Comparison of ENCODE assay signal across 11 cellular contexts in the genomic region with DNA sequence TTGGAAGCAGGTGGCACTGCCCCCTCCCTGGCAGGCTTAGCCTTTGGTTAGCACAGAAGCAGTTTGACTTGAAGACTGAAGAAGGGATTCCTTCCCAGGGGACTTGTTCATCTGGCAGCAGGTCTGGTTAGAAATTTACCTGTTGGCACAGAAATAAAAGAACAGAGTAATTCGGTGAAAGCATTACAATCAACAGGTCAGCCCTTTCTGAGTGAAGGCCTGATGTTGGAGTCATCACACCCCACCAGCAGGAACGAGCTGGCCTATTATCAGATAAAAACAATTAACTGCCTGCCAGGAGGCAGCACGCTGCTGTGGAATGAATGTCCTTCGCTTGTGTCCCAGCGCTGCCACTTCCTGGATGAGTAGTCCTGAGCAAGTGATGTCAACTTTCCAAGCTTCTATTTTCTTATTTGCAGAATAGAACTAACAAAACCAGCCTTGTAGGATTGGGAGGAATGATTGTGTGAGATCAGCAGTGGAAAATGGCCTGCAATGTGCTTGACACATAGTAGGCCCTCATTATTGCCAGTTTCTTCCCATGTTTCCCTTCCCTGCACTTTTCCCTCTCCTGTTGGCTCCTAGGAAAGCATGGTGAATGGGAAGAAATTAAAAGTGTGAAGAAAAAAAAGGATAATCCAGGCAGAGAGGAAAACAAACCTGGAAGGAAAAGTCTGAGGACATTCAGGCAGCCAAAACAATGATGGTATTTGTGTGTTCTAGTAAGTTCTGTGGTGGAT. TPM values are rescaled to one million over a fixed set of nuclear protein-coding genes. Genes with fewer than 3 reads are reported as not detected.
A peak's percentile ranks its signal among the peaks of the same experiment; 100 is the strongest.
DNase-seq lines count a peak whose midpoint lies in the region; ATAC-seq and TF ChIP-seq lines count a peak whose summit lies in the region.
"Had no signal": no experiment of that assay in that cellular context is flagged by ENCODE, and none has a peak within 500 bp of the region (broad histone marks: within the 10 kb centered on the region; RNA-seq: fewer than 3 reads in every experiment).

No MANE protein-coding gene starts in this region.

- no peaks in the 10 kb centered on the region for H3K27me3 Mint-ChIP-seq in activated CD4-positive, alpha-beta memory T cell treated with anti-CD3 and anti-CD28 coated beads for 36 hours
- peaks cover 4% of the 10 kb centered on the region for H3K27me3 Mint-ChIP-seq in activated CD4-positive, alpha-beta memory T cell treated with anti-CD3 and anti-CD28 coated beads, Interleukin-2, amount 10 ng/mL, durations not matched to agents 7 days and 5 days
- H3K27me3 Mint-ChIP-seq: central memory CD8-positive, alpha-beta T cell had no signal

- DNase-seq in activated CD4-positive, alpha-beta memory T cell treated with anti-CD3 and anti-CD28 coated beads for 36 hours: peak; percentile 23
- DNase-seq in activated CD4-positive, alpha-beta memory T cell treated with anti-CD3 and anti-CD28 coated beads, Interleukin-2, amount 10 ng/mL, durations not matched to agents 7 days and 5 days: no peak
- DNase-seq in RWPE2 (ENCODE audit: low spot score) (no peak), fibroblast of mammary gland (ENCODE audit: low read depth) (peak; percentile 9), transverse colon (peak; percentile 39), ovary (no peak)
- no peak for DNase-seq in activated T-cell treated with anti-CD3 and anti-CD28 coated beads, Interleukin-2, amount 50 U/mL, for 1 hour
- DNase-seq in activated CD8-positive, alpha-beta memory T cell treated with anti-CD3 and anti-CD28 coated beads for 24 hours: no peak
- DNase-seq: natural killer cell, NCI-H1048 had no signal

- no peak overlapping the region for H3K27ac Mint-ChIP-seq in activated CD4-positive, alpha-beta memory T cell treated with anti-CD3 and anti-CD28 coated beads for 36 hours
- H3K27ac Mint-ChIP-seq in activated CD4-positive, alpha-beta memory T cell treated with anti-CD3 and anti-CD28 coated beads, Interleukin-2, amount 10 ng/mL, durations not matched to agents 7 days and 5 days: no peak overlapping the region
- H3K27ac Mint-ChIP-seq: natural killer cell had no signal

- intact Hi-C loops in activated CD4-positive, alpha-beta memory T cell treated with anti-CD3 and anti-CD28 coated beads for 36 hours (cut with micrococcal nuclease): no loop called here
- intact Hi-C loops in transverse colon (cut with DNase I; ENCODE audit: low total_unique reads) (no loop called here), ovary (cut with DNase I) (loop anchor here in 2 of 4 donors (5.0 to 10.0 kb wide), 3 partner anchors 148 to 428 kb away; no protein-coding TSS in a partner anchor)

- peaks cover under 1% of the 10 kb centered on the region for H3K4me1 Mint-ChIP-seq in activated CD4-positive, alpha-beta memory T cell treated with anti-CD3 and anti-CD28 coated beads for 36 hours (ENCODE audit: low read depth)
- peaks cover 35% of the 10 kb centered on the region for H3K4me1 Mint-ChIP-seq in activated CD4-positive, alpha-beta memory T cell treated with anti-CD3 and anti-CD28 coated beads, Interleukin-2, amount 10 ng/mL, durations not matched to agents 7 days and 5 days
- H3K4me1 Mint-ChIP-seq: central memory CD8-positive, alpha-beta T cell; natural killer cell had no signal

- in situ Hi-C loops in transverse colon (cut with MboI; ENCODE audit: low pct_ligation_motif_present in 1 of 4, low pct_unique_long_range_greater_than_20kb in 1 of 4, low sequenced_read_pairs in 3 of 4): loop anchor here (10.0 to 25.0 kb wide), 3 partner anchors 138 to 446 kb away; no protein-coding TSS in a partner anchor

- ATAC-seq in RWPE2 (ENCODE audit: low read depth): peak; percentile 35; the same call in 1 of the 3 replicates
- ATAC-seq: natural killer cell had no signal

- TF ChIP-seq EP300 in transverse colon (IDR thresholded peaks at IDR 0.05; ENCODE audit: low read depth): no peak
- no peak for TF ChIP-seq EP300 in ovary (IDR thresholded peaks at IDR 0.05)

- 40 to 45% methylated on average over 5 of the region's 5 CpGs for WGBS in transverse colon (ENCODE audit: low coverage in 1 of 2), 2 donors
- WGBS in ovary, 3 donors: 61 to 73% (median 65%) methylated on average over 5 of the region's 5 CpGs

- no peak overlapping the region for H3K4me3 ChIP-seq in RWPE2 (ENCODE audit: severe bottlenecking)
- H3K4me3 ChIP-seq in fibroblast of mammary gland (ENCODE audit: control insufficient read depth, low read depth, low read length): no peak overlapping the region
- H3K4me3 ChIP-seq in transverse colon: no peak overlapping the region
- no peak overlapping the region for H3K4me3 ChIP-seq in ovary

- peaks cover 10% of the 10 kb centered on the region for H3K4me1 ChIP-seq in RWPE2 (ENCODE audit: insufficient read depth, poor library complexity, severe bottlenecking)
- H3K4me1 ChIP-seq in transverse colon: peaks cover 0 to 20% (median 5%) of the 10 kb centered on the region in 4 donors
- H3K4me1 ChIP-seq in ovary (ENCODE audit: insufficient read depth): peaks cover 2% of the 10 kb centered on the region

- no peaks in the 10 kb centered on the region for H3K9me3 Mint-ChIP-seq in activated CD4-positive, alpha-beta memory T cell treated with anti-CD3 and anti-CD28 coated beads for 36 hours
- H3K9me3 Mint-ChIP-seq in activated CD4-positive, alpha-beta memory T cell treated with anti-CD3 and anti-CD28 coated beads, Interleukin-2, amount 10 ng/mL, durations not matched to agents 7 days and 5 days: no peaks in the 10 kb centered on the region
- H3K9me3 Mint-ChIP-seq: central memory CD8-positive, alpha-beta T cell; natural killer cell had no signal

- TF ChIP-seq CTCF in RWPE2 (IDR thresholded peaks at IDR 0.05; ENCODE audit: poor library complexity, severe bottlenecking): no peak
- no peak for TF ChIP-seq CTCF in fibroblast of mammary gland (conservative IDR thresholded peaks at IDR 0.05; ENCODE audit: control insufficient read depth, insufficient read depth, low read depth, low read length)
- no peak for TF ChIP-seq CTCF in transverse colon (IDR thresholded peaks at IDR 0.05)
- no peak for TF ChIP-seq CTCF in ovary (IDR thresholded peaks at IDR 0.05)

- H3K4me3 Mint-ChIP-seq in activated CD4-positive, alpha-beta memory T cell treated with anti-CD3 and anti-CD28 coated beads for 36 hours: no peak overlapping the region
- H3K4me3 Mint-ChIP-seq in activated CD4-positive, alpha-beta memory T cell treated with anti-CD3 and anti-CD28 coated beads, Interleukin-2, amount 10 ng/mL, durations not matched to agents 7 days and 5 days: no peak overlapping the region
- H3K4me3 Mint-ChIP-seq: central memory CD8-positive, alpha-beta T cell; natural killer cell had no signal

- no peak for TF ChIP-seq POLR2A in transverse colon (IDR thresholded peaks at IDR 0.05)
- TF ChIP-seq POLR2A in ovary (IDR thresholded peaks at IDR 0.05): no peak

- POLR2A ChIA-PET in activated CD4-positive, alpha-beta memory T cell treated with anti-CD3 and anti-CD28 coated beads for 36 hours (lab: Charles Lee): no interaction called here
- POLR2A ChIA-PET in activated CD4-positive, alpha-beta memory T cell treated with anti-CD3 and anti-CD28 coated beads, Interleukin-2, amount 10 ng/mL, durations not matched to agents 7 days and 5 days (lab: Charles Lee): interaction anchor here (1.1 kb wide), 1 partner anchor 30 kb away, joined by 3 read pairs; no protein-coding TSS in a partner anchor

- H3K27ac ChIP-seq in RWPE2 (ENCODE audit: poor library complexity, severe bottlenecking): no peak overlapping the region
- no peak overlapping the region for H3K27ac ChIP-seq in transverse colon
- no peak overlapping the region for H3K27ac ChIP-seq in ovary

- H3K9me3 ChIP-seq in RWPE2 (ENCODE audit: severe bottlenecking) (no peaks in the 10 kb centered on the region), transverse colon (no peaks in the 10 kb centered on the region), ovary (no peaks in the 10 kb centered on the region)

- H3K36me3 ChIP-seq in RWPE2 (ENCODE audit: low read depth) (no peaks in the 10 kb centered on the region), transverse colon (no peaks in the 10 kb centered on the region), ovary (no peaks in the 10 kb centered on the region)

- CTCF ChIA-PET in activated CD4-positive, alpha-beta memory T cell treated with anti-CD3 and anti-CD28 coated beads for 36 hours (lab: Charles Lee): interaction anchor here (1.0 to 16.6 kb wide), 2 partner anchors 85 to 153 kb away, joined by 3 to 368 read pairs; no protein-coding TSS in a partner anchor
- CTCF ChIA-PET in activated CD4-positive, alpha-beta memory T cell treated with anti-CD3 and anti-CD28 coated beads, Interleukin-2, amount 10 ng/mL, durations not matched to agents 7 days and 5 days (lab: Charles Lee): interaction anchor here (13.0 kb wide), 1 partner anchor 154 kb away, joined by 243 read pairs; no protein-coding TSS in a partner anchor

- no peaks in the 10 kb centered on the region for H3K36me3 Mint-ChIP-seq in activated CD4-positive, alpha-beta memory T cell treated with anti-CD3 and anti-CD28 coated beads for 36 hours
- H3K36me3 Mint-ChIP-seq in activated CD4-positive, alpha-beta memory T cell treated with anti-CD3 and anti-CD28 coated beads, Interleukin-2, amount 10 ng/mL, durations not matched to agents 7 days and 5 days (ENCODE audit: low read depth): no peaks in the 10 kb centered on the region
- H3K36me3 Mint-ChIP-seq: natural killer cell had no signal

- H3K27me3 ChIP-seq in RWPE2 (ENCODE audit: insufficient read depth, poor library complexity, severe bottlenecking) (no peaks in the 10 kb centered on the region), transverse colon (no peaks in the 10 kb centered on the region), ovary (no peaks in the 10 kb centered on the region)

RNA-seq across cellular contexts. Expression of gene LGALSL, which starts 29.0 kb away (rescaled TPM):
- total RNA-seq in activated CD4-positive, alpha-beta memory T cell treated with anti-CD3 and anti-CD28 coated beads for 36 hours: 1 to 10 TPM; 1.3 to 1.5 TPM
- 1 to 10 TPM; 2.1 to 2.6 TPM for total RNA-seq in activated CD4-positive, alpha-beta memory T cell treated with anti-CD3 and anti-CD28 coated beads, Interleukin-2, amount 10 ng/mL, durations not matched to agents 7 days and 5 days
- total RNA-seq in transverse colon (10 to 100 TPM; 13.1 to 30.7 (median 18.1) TPM), ovary (10 to 100 TPM; 10.5 to 22.0 (median 15.5) TPM)
- 10 to 100 TPM in 1 of 2 donors, 1 to 10 TPM in 1; 6.8 to 17.0 TPM for polyA plus RNA-seq in ovary

RNA-seq across cellular contexts. Expression of gene AFTPH, which starts 41.2 kb away (rescaled TPM):
- 10 to 100 TPM; 34.8 to 36.4 TPM for total RNA-seq in activated CD4-positive, alpha-beta memory T cell treated with anti-CD3 and anti-CD28 coated beads for 36 hours
- 10 to 100 TPM; 39.2 to 40.2 TPM for total RNA-seq in activated CD4-positive, alpha-beta memory T cell treated with anti-CD3 and anti-CD28 coated beads, Interleukin-2, amount 10 ng/mL, durations not matched to agents 7 days and 5 days
- total RNA-seq in transverse colon (100 to 1,000 TPM in 1 of 4 donors, 10 to 100 TPM in 3; 42.3 to 123 (median 70.2) TPM), ovary (10 to 100 TPM; 24.1 to 33.8 (median 27.6) TPM)
- polyA plus RNA-seq in ovary: 10 to 100 TPM; 18.5 to 28.8 TPM

Comparison
In these comparisons a context has a peak if more than half of its experiments do, and no peak if none do; other contexts are left out.
1. DNase-seq: peak in activated CD4-positive, alpha-beta memory T cell treated with anti-CD3 and anti-CD28 coated beads for 36 hours (single experiment), fibroblast of mammary gland (single experiment) and transverse colon (single experiment); none in activated CD4-positive, alpha-beta memory T cell treated with anti-CD3 and anti-CD28 coated beads, Interleukin-2, amount 10 ng/mL, durations not matched to agents 7 days and 5 days (single experiment), RWPE2 (single experiment), activated T-cell treated with anti-CD3 and anti-CD28 coated beads, Interleukin-2, amount 50 U/mL, for 1 hour (single experiment), activated CD8-positive, alpha-beta memory T cell treated with anti-CD3 and anti-CD28 coated beads for 24 hours (single experiment) and ovary (0 of 5).